In genomic region chr20:10521068-10521834, GRCh38 we compare ENCODE assay signal across 9 cellular contexts.
DNase-seq lines count a peak whose midpoint lies in the region; TF ChIP-seq lines count a peak whose summit lies in the region.
"Had no signal": no experiment of that assay in that cellular context is flagged by ENCODE, and none has a peak within 500 bp of the region (broad histone marks: within the 10 kb centered on the region; RNA-seq: fewer than 3 reads in every experiment).

No MANE protein-coding gene starts in this region.

- peak overlapping the region; percentile 76 for H3K4me3 Mint-ChIP-seq in HFFc6

- H3K9me3 ChIP-seq in A673 (ENCODE audit: low read depth, low read length, poor library complexity, severe bottlenecking), result no peaks in the 10 kb centered on the region

- POLR2A ChIA-PET in A673 (lab: Charles Lee; ENCODE audit: low non-redundant PET), result interaction anchor here (0.5 kb wide), 1 partner anchor 54 kb away, joined by 3 read pairs; no protein-coding TSS in a partner anchor

- TF ChIP-seq CTCF in A673 (conservative IDR thresholded peaks at IDR 0.05; ENCODE audit: low read depth, low read length), result no peak
- no peak for TF ChIP-seq CTCF in HFFc6 (IDR thresholded peaks at IDR 0.05)
- no peak for TF ChIP-seq CTCF in foreskin fibroblast (IDR thresholded peaks at IDR 0.05; ENCODE audit: low read depth, low read length)

- DNase-seq in A673 (ENCODE audit: low spot score), result peak; percentile 84
- DNase-seq in HFFc6, result peak; percentile 78
- peak; percentile 42 for DNase-seq in SW480 (ENCODE audit: low spot score)
- DNase-seq in foreskin fibroblast, result peak; percentile 77 to 87
- no peak for DNase-seq in stimulated activated CD4-positive, alpha-beta T cell treated with anti-CD3 and anti-CD28 coated beads, Interleukin-4, amount 100 ng/mL, for 1 hour
- DNase-seq in HuH-7.5 (ENCODE audit: low spot score), result no peak
- DNase-seq in activated naive CD4-positive, alpha-beta T cell treated with anti-CD3 and anti-CD28 coated beads, Interleukin-2, amount 50 U/mL, for 16 hours, result no peak
- DNase-seq in NCI-H526 treated with DMSO at 0.1 percent for 48 hours (lab: John Stamatoyannopoulos, UW), result no peak
- DNase-seq: GF-D8 had no signal

- H3K27ac Mint-ChIP-seq in HFFc6, result peak overlapping the region; percentile 78

- peaks cover 77% of the 10 kb centered on the region for H3K4me1 Mint-ChIP-seq in HFFc6 (ENCODE audit: low read depth)

- 0 out of 2 replicates have a peak, but pooled peaks cover 4% of the 10 kb centered on the region for H3K36me3 Mint-ChIP-seq in HFFc6 (ENCODE audit: low read depth)

- H3K27me3 ChIP-seq in A673 (replicated peaks; ENCODE audit: insufficient read depth, low read depth, low read length, poor library complexity), result no peaks in the 10 kb centered on the region

- H3K4me3 ChIP-seq in A673 (ENCODE audit: low read depth, low read length, poor library complexity, severe bottlenecking), result peak overlapping the region; percentile 13
- no peak overlapping the region for H3K4me3 ChIP-seq in foreskin fibroblast (ENCODE audit: low read depth in 1 of 2, low read length in 2 of 2)

- BruUV-seq in A673 (replicated peaks; lab: Mats Ljungman, UMichigan), result TSS peak; percentile 90

- intact Hi-C loops in A673 (cut with micrococcal nuclease; ENCODE audit: unreplicated experiment), result loop anchor here (5.0 kb wide), 1 partner anchor 54 kb away; no protein-coding TSS in a partner anchor

- no peaks in the 10 kb centered on the region for H3K36me3 ChIP-seq in A673 (ENCODE audit: insufficient read depth, low read length, poor library complexity, severe bottlenecking)

- no peaks in the 10 kb centered on the region; the same call in 1 of the 2 replicates for H3K27me3 Mint-ChIP-seq in HFFc6 (ENCODE audit: insufficient read depth)

- CTCF ChIA-PET in A673 (lab: Charles Lee), result no interaction called here

- H3K4me1 ChIP-seq in A673 (ENCODE audit: insufficient read depth, low read length, poor library complexity, severe bottlenecking), result peaks cover 65% of the 10 kb centered on the region

- H3K9me3 Mint-ChIP-seq in HFFc6, result no peaks in the 10 kb centered on the region

- H3K27ac ChIP-seq in A673 (ENCODE audit: low read depth, low read length, poor library complexity, severe bottlenecking), result peak overlapping the region; percentile 89

Comparison
In these comparisons a context has a peak if more than half of its experiments do, and no peak if none do; other contexts are left out.
1. DNase-seq: peak in A673 (single experiment), HFFc6 (single experiment), SW480 (single experiment) and foreskin fibroblast (2 of 2); none in stimulated activated CD4-positive, alpha-beta T cell treated with anti-CD3 and anti-CD28 coated beads, Interleukin-4, amount 100 ng/mL, for 1 hour (single experiment), HuH-7.5 (single experiment), activated naive CD4-positive, alpha-beta T cell treated with anti-CD3 and anti-CD28 coated beads, Interleukin-2, amount 50 U/mL, for 16 hours (single experiment) and NCI-H526 treated with DMSO at 0.1 percent for 48 hours (single experiment).